8 cellular contexts compared by ENCODE assay signal in the genomic region with DNA sequence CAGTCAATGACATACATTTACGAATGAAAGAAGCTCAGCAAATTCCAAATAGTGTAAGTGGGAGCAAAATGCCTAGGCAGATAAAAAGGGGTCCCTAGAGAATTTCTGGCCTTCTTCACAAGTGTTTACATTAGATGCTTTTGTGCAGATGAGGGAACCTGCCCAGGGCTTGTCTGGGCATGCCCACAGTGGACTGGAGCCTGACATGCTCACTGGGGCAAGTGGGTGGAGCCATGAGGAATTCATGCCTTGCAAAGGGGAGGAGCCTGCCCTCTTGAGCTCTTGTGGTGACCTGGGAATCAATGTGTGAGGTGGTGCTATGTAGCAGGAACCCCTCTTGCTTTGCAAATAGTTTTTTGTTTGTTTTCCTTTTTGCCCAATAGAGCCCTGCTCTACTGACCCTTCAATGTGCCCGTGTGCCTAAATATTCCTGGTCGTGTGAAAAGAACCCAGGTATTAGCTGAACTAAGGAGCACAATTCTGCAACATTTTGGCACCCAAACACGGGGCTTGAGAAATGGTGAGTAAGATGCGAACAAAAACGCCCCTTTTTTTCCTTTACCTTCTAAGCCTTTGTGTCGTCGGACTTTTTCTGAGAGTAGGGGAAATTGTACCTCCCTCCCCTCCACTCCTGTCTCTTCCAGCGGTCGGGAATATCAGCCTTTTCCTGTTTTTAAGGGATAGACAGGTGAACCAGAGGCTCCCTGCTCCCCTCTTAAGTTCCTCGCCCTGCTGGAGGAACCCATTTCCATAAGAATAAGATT.
DNase-seq lines count a peak whose midpoint lies in the region; ATAC-seq, FAIRE-seq and TF ChIP-seq lines count a peak whose summit lies in the region.

No MANE protein-coding gene starts in this region.

- peak; percentile 88 for ATAC-seq in GM19463 (IDR thresholded peaks at IDR 0.05; ENCODE audit: unreplicated experiment)
- peak; percentile 84 for ATAC-seq in HG03469 (IDR thresholded peaks at IDR 0.05; ENCODE audit: unreplicated experiment)
- ATAC-seq in WTC11, result peak; percentile 100

- peak; percentile 85 for DNase-seq in WTC11 (ENCODE audit: low spot score)
- DNase-seq in nephron progenitor cell, result peak; percentile 46
- DNase-seq in foreskin melanocyte, result no peak
- DNase-seq in DMS114 treated with DMSO at 0.1 percent for 48 hours (lab: John Stamatoyannopoulos, UW; ENCODE audit: unreplicated experiment), result no peak
- no peak for DNase-seq in midbrain (lab: John Stamatoyannopoulos, UW)

- TF ChIP-seq CTCF in WTC11 (IDR thresholded peaks at IDR 0.05) (no peak), nephron progenitor cell (IDR thresholded peaks at IDR 0.05) (no peak)

- CTCF ChIA-PET in WTC11 (lab: Charles Lee), result no interaction called here

- H3K36me3 Mint-ChIP-seq in WTC11 (peaks cover 55% of the 10 kb centered on the region), nephron progenitor cell (ENCODE audit: low read depth) (peaks cover 35% of the 10 kb centered on the region)

- POLR2A ChIA-PET in WTC11 (lab: Charles Lee), result no interaction called here

- H3K9me3 Mint-ChIP-seq in WTC11 (peaks cover 30% of the 10 kb centered on the region), nephron progenitor cell (peaks cover 45% of the 10 kb centered on the region)

- peak; percentile 99 for FAIRE-seq in G401.6 (lab: Jason Lieb, UNC)

- H3K4me3 Mint-ChIP-seq in WTC11, result peak overlapping the region; percentile 93
- H3K4me3 Mint-ChIP-seq in nephron progenitor cell, result peak overlapping the region; percentile 86

- H3K4me1 Mint-ChIP-seq in WTC11 (peaks cover 16% of the 10 kb centered on the region), nephron progenitor cell (peaks cover 6% of the 10 kb centered on the region)

- H3K27me3 Mint-ChIP-seq in WTC11 (ENCODE audit: low read depth) (no peaks in the 10 kb centered on the region; the same call in 1 of the 2 replicates), nephron progenitor cell (ENCODE audit: low read depth, poor library complexity) (no peaks in the 10 kb centered on the region)

- peak overlapping the region; percentile 95 for H3K27ac Mint-ChIP-seq in WTC11
- peak overlapping the region; percentile 97 for H3K27ac Mint-ChIP-seq in nephron progenitor cell

TF ChIP-seq in WTC11, 78 proteins besides CTCF, POLR2A, EP300 and RAD21 (continues in another document):
- TF ChIP-seq, protein P1, sequence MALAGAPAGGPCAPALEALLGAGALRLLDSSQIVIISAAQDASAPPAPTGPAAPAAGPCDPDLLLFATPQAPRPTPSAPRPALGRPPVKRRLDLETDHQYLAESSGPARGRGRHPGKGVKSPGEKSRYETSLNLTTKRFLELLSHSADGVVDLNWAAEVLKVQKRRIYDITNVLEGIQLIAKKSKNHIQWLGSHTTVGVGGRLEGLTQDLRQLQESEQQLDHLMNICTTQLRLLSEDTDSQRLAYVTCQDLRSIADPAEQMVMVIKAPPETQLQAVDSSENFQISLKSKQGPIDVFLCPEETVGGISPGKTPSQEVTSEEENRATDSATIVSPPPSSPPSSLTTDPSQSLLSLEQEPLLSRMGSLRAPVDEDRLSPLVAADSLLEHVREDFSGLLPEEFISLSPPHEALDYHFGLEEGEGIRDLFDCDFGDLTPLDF (CRISPR knock-in tag; IDR thresholded peaks at IDR 0.05), result no peak
- TF ChIP-seq E2F5 (CRISPR knock-in tag; IDR thresholded peaks at IDR 0.05), result no peak
- TF ChIP-seq FOXP4 (CRISPR knock-in tag; IDR thresholded peaks at IDR 0.05), result no peak
- TF ChIP-seq PRRX2 (CRISPR knock-in tag; IDR thresholded peaks at IDR 0.05), result no peak
- TF ChIP-seq, protein P2, sequence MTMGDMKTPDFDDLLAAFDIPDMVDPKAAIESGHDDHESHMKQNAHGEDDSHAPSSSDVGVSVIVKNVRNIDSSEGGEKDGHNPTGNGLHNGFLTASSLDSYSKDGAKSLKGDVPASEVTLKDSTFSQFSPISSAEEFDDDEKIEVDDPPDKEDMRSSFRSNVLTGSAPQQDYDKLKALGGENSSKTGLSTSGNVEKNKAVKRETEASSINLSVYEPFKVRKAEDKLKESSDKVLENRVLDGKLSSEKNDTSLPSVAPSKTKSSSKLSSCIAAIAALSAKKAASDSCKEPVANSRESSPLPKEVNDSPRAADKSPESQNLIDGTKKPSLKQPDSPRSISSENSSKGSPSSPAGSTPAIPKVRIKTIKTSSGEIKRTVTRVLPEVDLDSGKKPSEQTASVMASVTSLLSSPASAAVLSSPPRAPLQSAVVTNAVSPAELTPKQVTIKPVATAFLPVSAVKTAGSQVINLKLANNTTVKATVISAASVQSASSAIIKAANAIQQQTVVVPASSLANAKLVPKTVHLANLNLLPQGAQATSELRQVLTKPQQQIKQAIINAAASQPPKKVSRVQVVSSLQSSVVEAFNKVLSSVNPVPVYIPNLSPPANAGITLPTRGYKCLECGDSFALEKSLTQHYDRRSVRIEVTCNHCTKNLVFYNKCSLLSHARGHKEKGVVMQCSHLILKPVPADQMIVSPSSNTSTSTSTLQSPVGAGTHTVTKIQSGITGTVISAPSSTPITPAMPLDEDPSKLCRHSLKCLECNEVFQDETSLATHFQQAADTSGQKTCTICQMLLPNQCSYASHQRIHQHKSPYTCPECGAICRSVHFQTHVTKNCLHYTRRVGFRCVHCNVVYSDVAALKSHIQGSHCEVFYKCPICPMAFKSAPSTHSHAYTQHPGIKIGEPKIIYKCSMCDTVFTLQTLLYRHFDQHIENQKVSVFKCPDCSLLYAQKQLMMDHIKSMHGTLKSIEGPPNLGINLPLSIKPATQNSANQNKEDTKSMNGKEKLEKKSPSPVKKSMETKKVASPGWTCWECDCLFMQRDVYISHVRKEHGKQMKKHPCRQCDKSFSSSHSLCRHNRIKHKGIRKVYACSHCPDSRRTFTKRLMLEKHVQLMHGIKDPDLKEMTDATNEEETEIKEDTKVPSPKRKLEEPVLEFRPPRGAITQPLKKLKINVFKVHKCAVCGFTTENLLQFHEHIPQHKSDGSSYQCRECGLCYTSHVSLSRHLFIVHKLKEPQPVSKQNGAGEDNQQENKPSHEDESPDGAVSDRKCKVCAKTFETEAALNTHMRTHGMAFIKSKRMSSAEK (CRISPR knock-in tag; IDR thresholded peaks at IDR 0.05; ENCODE audit: borderline replicate concordance), result no peak
- TF ChIP-seq, protein P3, sequence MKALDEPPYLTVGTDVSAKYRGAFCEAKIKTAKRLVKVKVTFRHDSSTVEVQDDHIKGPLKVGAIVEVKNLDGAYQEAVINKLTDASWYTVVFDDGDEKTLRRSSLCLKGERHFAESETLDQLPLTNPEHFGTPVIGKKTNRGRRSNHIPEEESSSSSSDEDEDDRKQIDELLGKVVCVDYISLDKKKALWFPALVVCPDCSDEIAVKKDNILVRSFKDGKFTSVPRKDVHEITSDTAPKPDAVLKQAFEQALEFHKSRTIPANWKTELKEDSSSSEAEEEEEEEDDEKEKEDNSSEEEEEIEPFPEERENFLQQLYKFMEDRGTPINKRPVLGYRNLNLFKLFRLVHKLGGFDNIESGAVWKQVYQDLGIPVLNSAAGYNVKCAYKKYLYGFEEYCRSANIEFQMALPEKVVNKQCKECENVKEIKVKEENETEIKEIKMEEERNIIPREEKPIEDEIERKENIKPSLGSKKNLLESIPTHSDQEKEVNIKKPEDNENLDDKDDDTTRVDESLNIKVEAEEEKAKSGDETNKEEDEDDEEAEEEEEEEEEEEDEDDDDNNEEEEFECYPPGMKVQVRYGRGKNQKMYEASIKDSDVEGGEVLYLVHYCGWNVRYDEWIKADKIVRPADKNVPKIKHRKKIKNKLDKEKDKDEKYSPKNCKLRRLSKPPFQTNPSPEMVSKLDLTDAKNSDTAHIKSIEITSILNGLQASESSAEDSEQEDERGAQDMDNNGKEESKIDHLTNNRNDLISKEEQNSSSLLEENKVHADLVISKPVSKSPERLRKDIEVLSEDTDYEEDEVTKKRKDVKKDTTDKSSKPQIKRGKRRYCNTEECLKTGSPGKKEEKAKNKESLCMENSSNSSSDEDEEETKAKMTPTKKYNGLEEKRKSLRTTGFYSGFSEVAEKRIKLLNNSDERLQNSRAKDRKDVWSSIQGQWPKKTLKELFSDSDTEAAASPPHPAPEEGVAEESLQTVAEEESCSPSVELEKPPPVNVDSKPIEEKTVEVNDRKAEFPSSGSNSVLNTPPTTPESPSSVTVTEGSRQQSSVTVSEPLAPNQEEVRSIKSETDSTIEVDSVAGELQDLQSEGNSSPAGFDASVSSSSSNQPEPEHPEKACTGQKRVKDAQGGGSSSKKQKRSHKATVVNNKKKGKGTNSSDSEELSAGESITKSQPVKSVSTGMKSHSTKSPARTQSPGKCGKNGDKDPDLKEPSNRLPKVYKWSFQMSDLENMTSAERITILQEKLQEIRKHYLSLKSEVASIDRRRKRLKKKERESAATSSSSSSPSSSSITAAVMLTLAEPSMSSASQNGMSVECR (CRISPR knock-in tag; IDR thresholded peaks at IDR 0.05; ENCODE audit: borderline replicate concordance), result no peak
- no peak for TF ChIP-seq ZNF396 (CRISPR knock-in tag; IDR thresholded peaks at IDR 0.05; ENCODE audit: borderline replicate concordance)

Comparison
In these comparisons a context has a peak if more than half of its experiments do, and no peak if none do; other contexts are left out.
1. DNase-seq: peak in WTC11 (single experiment) and nephron progenitor cell (single experiment); none in foreskin melanocyte (single experiment), DMS114 treated with DMSO at 0.1 percent for 48 hours (single experiment) and midbrain (single experiment).
2. Peak in every context shown above with its lines, with median percentiles within 50 percentile points of each other: ATAC-seq.